In genomic region chr1:2451744-2452582, GRCh38 we compare ENCODE assay signal across 11 cellular contexts. TPM values are rescaled to one million over a fixed set of nuclear protein-coding genes. Genes with fewer than 3 reads are reported as not detected.
DNase-seq lines count a peak whose midpoint lies in the region; ATAC-seq and TF ChIP-seq lines count a peak whose summit lies in the region.
"Had no signal": no experiment of that assay in that cellular context is flagged by ENCODE, and none has a peak within 500 bp of the region (broad histone marks: within the 10 kb centered on the region; RNA-seq: fewer than 3 reads in every experiment).

No MANE protein-coding gene starts in this region.

- H3K27me3 Mint-ChIP-seq in activated CD4-positive, alpha-beta T cell treated with anti-CD3 and anti-CD28 coated beads for 36 hours: no peaks in the 10 kb centered on the region
- H3K27me3 Mint-ChIP-seq: activated T-cell treated with anti-CD3 and anti-CD28 coated beads, Interleukin-2, amount 50 U/mL, for 24 hours had no signal

- no peaks in the 10 kb centered on the region for H3K9me3 Mint-ChIP-seq in activated CD4-positive, alpha-beta T cell treated with anti-CD3 and anti-CD28 coated beads for 36 hours (ENCODE audit: low read depth)
- H3K9me3 Mint-ChIP-seq: activated T-cell treated with anti-CD3 and anti-CD28 coated beads, Interleukin-2, amount 50 U/mL, for 24 hours; type B pancreatic cell had no signal

- no peak overlapping the region for H3K27ac Mint-ChIP-seq in activated CD4-positive, alpha-beta T cell treated with anti-CD3 and anti-CD28 coated beads for 36 hours
- H3K27ac Mint-ChIP-seq: activated T-cell treated with anti-CD3 and anti-CD28 coated beads, Interleukin-2, amount 50 U/mL, for 24 hours; type B pancreatic cell had no signal

- peak; percentile 57 for ATAC-seq in activated CD4-positive, alpha-beta T cell treated with anti-CD3 and anti-CD28 coated beads for 36 hours

- 0 out of 2 replicates have a peak, but pooled peaks cover 2% of the 10 kb centered on the region for H3K9me3 ChIP-seq in SJSA1 (replicated peaks)

- TF ChIP-seq CTCF in fibroblast of pulmonary artery (IDR thresholded peaks at IDR 0.05; ENCODE audit: low read length, missing control alignments): no peak

- no peaks in the 10 kb centered on the region for H3K36me3 Mint-ChIP-seq in activated CD4-positive, alpha-beta T cell treated with anti-CD3 and anti-CD28 coated beads for 36 hours (ENCODE audit: low read depth)
- H3K36me3 Mint-ChIP-seq: type B pancreatic cell had no signal

- H3K27ac ChIP-seq in SJSA1 (peak overlapping the region; percentile 96), temporal lobe (ENCODE audit: low read depth, low read length) (peak overlapping the region; percentile 94)

- DNase-seq in activated CD4-positive, alpha-beta T cell treated with anti-CD3 and anti-CD28 coated beads for 36 hours: peak; percentile 18
- no peak for DNase-seq in activated CD4-positive, alpha-beta T cell treated with anti-CD3 and anti-CD28 coated beads, Interleukin-2, amount 50 U/mL, for 1 hour
- DNase-seq in SJSA1 (ENCODE audit: low read depth in 1 of 2, low spot score in 2 of 2) (peak; percentile 85 to 95), fibroblast of pulmonary artery (ENCODE audit: low read depth) (peak; percentile 47), cerebellum (ENCODE audit: low spot score) (no peak), SHP77 treated with DMSO at 0.1 percent for 48 hours (lab: John Stamatoyannopoulos, UW) (no peak)
- DNase-seq in activated CD8-positive, alpha-beta memory T cell treated with anti-CD3 and anti-CD28 coated beads, Interleukin-2, amount 50 U/mL, for 48 hours: no peak
- DNase-seq: activated T-cell treated with anti-CD3 and anti-CD28 coated beads, Interleukin-2, amount 50 U/mL, for 24 hours; NCI-H2081 had no signal

- H3K4me3 ChIP-seq in SJSA1: peak overlapping the region; percentile 4; the same call in 1 of the 2 replicates
- no peak overlapping the region for H3K4me3 ChIP-seq in fibroblast of pulmonary artery (replicated peaks; ENCODE audit: low read depth, low read length)

- intact Hi-C loops in activated CD4-positive, alpha-beta T cell treated with anti-CD3 and anti-CD28 coated beads for 36 hours (cut with DNase I, micrococcal nuclease): no loop called here

- CTCF ChIA-PET in activated CD4-positive, alpha-beta T cell treated with anti-CD3 and anti-CD28 coated beads for 36 hours (lab: Charles Lee): no interaction called here

- H3K4me3 Mint-ChIP-seq in activated CD4-positive, alpha-beta T cell treated with anti-CD3 and anti-CD28 coated beads for 36 hours: no peak overlapping the region
- H3K4me3 Mint-ChIP-seq: activated T-cell treated with anti-CD3 and anti-CD28 coated beads, Interleukin-2, amount 50 U/mL, for 24 hours; type B pancreatic cell had no signal

- no peaks in the 10 kb centered on the region for H3K4me1 Mint-ChIP-seq in activated CD4-positive, alpha-beta T cell treated with anti-CD3 and anti-CD28 coated beads for 36 hours

- H3K4me1 ChIP-seq in SJSA1 (replicated peaks): peaks cover 35% of the 10 kb centered on the region

- H3K27me3 ChIP-seq in SJSA1 (replicated peaks): no peaks in the 10 kb centered on the region

- no peaks in the 10 kb centered on the region for H3K36me3 ChIP-seq in SJSA1

- POLR2A ChIA-PET in activated CD4-positive, alpha-beta T cell treated with anti-CD3 and anti-CD28 coated beads for 36 hours (lab: Charles Lee): no interaction called here

RNA-seq across cellular contexts. Expression of gene PLCH2, which starts 24.1 kb away (rescaled TPM):
- 1 to 10 TPM; 5.1 to 6.3 TPM for total RNA-seq in activated CD4-positive, alpha-beta T cell treated with anti-CD3 and anti-CD28 coated beads for 36 hours
- 0.24 TPM in 1 of 2 replicates, not detected in the other for total RNA-seq in SJSA1 (2014; rRNA removed; shearing (Covaris generic))
- total RNA-seq in temporal lobe (9.1 TPM), cerebellum (13.3 TPM)

RNA-seq across cellular contexts. Expression of gene PEX10, which starts 39.6 kb away (rescaled TPM):
- 10 to 100 TPM; 15.1 to 17.7 TPM for total RNA-seq in activated CD4-positive, alpha-beta T cell treated with anti-CD3 and anti-CD28 coated beads for 36 hours
- 29.3 and 37.3 TPM in 2 replicates for total RNA-seq in SJSA1 (2014; rRNA removed; shearing (Covaris generic))
- total RNA-seq in temporal lobe (14.0 TPM), cerebellum (14.1 TPM)

Comparison
In these comparisons a context has a peak if more than half of its experiments do, and no peak if none do; other contexts are left out.
1. DNase-seq: peak in activated CD4-positive, alpha-beta T cell treated with anti-CD3 and anti-CD28 coated beads for 36 hours (single experiment), SJSA1 (2 of 2) and fibroblast of pulmonary artery (single experiment); none in activated CD4-positive, alpha-beta T cell treated with anti-CD3 and anti-CD28 coated beads, Interleukin-2, amount 50 U/mL, for 1 hour (single experiment), cerebellum (single experiment), SHP77 treated with DMSO at 0.1 percent for 48 hours (single experiment) and activated CD8-positive, alpha-beta memory T cell treated with anti-CD3 and anti-CD28 coated beads, Interleukin-2, amount 50 U/mL, for 48 hours (single experiment).